Comparison of ENCODE assay signal across 13 cellular contexts in the genomic region with DNA sequence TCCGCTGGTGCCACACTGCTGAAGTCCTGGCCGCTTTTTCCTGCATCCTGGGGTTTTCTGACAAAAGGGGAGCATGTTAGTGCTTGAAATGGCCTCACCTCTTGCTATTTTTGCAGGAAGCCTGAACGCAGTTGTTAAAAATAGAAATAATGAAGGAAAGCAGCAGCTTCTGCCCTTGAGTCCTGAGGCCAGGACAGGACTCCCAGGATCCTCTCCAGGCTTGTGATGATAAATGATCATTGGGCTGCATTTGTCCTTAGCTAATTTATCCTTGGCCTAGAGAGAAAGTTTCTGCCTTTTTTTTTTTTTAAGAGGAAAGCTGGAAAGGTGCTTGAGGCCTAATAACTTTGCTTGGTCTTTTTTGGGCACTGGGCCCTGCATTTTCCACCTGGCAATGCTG. TPM values are rescaled to one million over a fixed set of nuclear protein-coding genes. Genes with fewer than 3 reads are reported as not detected.
DNase-seq lines count a peak whose midpoint lies in the region; ATAC-seq and TF ChIP-seq lines count a peak whose summit lies in the region.
"Had no signal": no experiment of that assay in that cellular context is flagged by ENCODE, and none has a peak within 500 bp of the region (broad histone marks: within the 10 kb centered on the region; RNA-seq: fewer than 3 reads in every experiment).

No MANE protein-coding gene starts in this region.

- H3K36me3 ChIP-seq in heart right ventricle (no peaks in the 10 kb centered on the region), esophagus muscularis mucosa (no peaks in the 10 kb centered on the region), rectal smooth muscle tissue (ENCODE audit: control insufficient read depth, insufficient read depth, low read length) (no peaks in the 10 kb centered on the region), GM23248 (ENCODE audit: low read depth) (no peaks in the 10 kb centered on the region)
- no peaks in the 10 kb centered on the region for H3K36me3 ChIP-seq in CD4-positive, alpha-beta memory T cell (ENCODE audit: insufficient read depth, low read length)

- peaks cover 3 to 15% of the 10 kb centered on the region in 2 donors for H3K27me3 Mint-ChIP-seq in CD4-positive, alpha-beta memory T cell

- no peaks in the 10 kb centered on the region for H4K20me1 ChIP-seq in GM23248 (ENCODE audit: insufficient read depth)

- no peaks in the 10 kb centered on the region for H3F3A ChIP-seq in GM23248 (ENCODE audit: insufficient read depth)

- H3K4me3 ChIP-seq in heart right ventricle (no peak overlapping the region), esophagus muscularis mucosa (no peak overlapping the region), rectal smooth muscle tissue (ENCODE audit: low read length) (no peak overlapping the region), GM23248 (no peak overlapping the region)
- H3K4me3 ChIP-seq in CD4-positive, alpha-beta memory T cell (ENCODE audit: low read length in 2 of 2) = no peak overlapping the region

- CTCF ChIA-PET in CD4-positive, alpha-beta memory T cell (lab: Charles Lee; ENCODE audit: partially characterized antibody) = no interaction called here

- H3K27me3 ChIP-seq in heart right ventricle (no peaks in the 10 kb centered on the region), esophagus muscularis mucosa (no peaks in the 10 kb centered on the region), rectal smooth muscle tissue (ENCODE audit: control insufficient read depth, insufficient read depth, low read length) (no peaks in the 10 kb centered on the region), GM23248 (replicated peaks; ENCODE audit: insufficient read depth) (no peaks in the 10 kb centered on the region)
- no peaks in the 10 kb centered on the region for H3K27me3 ChIP-seq in CD4-positive, alpha-beta memory T cell (ENCODE audit: insufficient read depth, low read length)

- WGBS in heart right ventricle, 2 donors = 65 to 76% methylated on average over 3 of the region's 3 CpGs
- WGBS in esophagus muscularis mucosa = 58% methylated on average over 3 of the region's 3 CpGs
- 91 to 93% methylated on average over 3 of the region's 3 CpGs for WGBS in GM23248 (ENCODE audit: low coverage in 1 of 2, low lambda C conversion rate in 2 of 2, missing lambda C conversion rate in 2 of 2), 2 experiments

- H3K9ac ChIP-seq in rectal smooth muscle tissue (ENCODE audit: low read length) (no peak overlapping the region), GM23248 (no peak overlapping the region)

- DNase-seq in heart right ventricle (no peak), left cardiac atrium (no peak), esophagus muscularis mucosa (ENCODE audit: extremely low spot score) (no peak), GM23248 (no peak)
- DNase-seq in CD4-positive, alpha-beta memory T cell = no peak
- DNase-seq: C1 segment of cervical spinal cord; CD4-positive, alpha-beta T cell; DMS79 treated with DMSO at 0.1 percent for 48 hours; EL had no signal

- H3K36me3 Mint-ChIP-seq in CD4-positive, alpha-beta memory T cell = no peaks in the 10 kb centered on the region

- no peaks in the 10 kb centered on the region for H3K9me2 ChIP-seq in GM23248 (ENCODE audit: insufficient read depth)

- peaks cover 0 to 2% (median 0%) of the 10 kb centered on the region in 8 donors for H3K9me3 Mint-ChIP-seq in CD4-positive, alpha-beta memory T cell
- H3K9me3 Mint-ChIP-seq: CD4-positive, alpha-beta T cell had no signal

- TF ChIP-seq CTCF in heart right ventricle (IDR thresholded peaks at IDR 0.05) (no peak), esophagus muscularis mucosa (IDR thresholded peaks at IDR 0.05) (no peak)

- no peak overlapping the region for H3K27ac Mint-ChIP-seq in CD4-positive, alpha-beta memory T cell
- H3K27ac Mint-ChIP-seq: B cell; CD4-positive, alpha-beta T cell had no signal

- peaks cover 0 to 18% (median 7%) of the 10 kb centered on the region in 9 donors for H3K4me1 ChIP-seq in heart right ventricle
- H3K4me1 ChIP-seq in esophagus muscularis mucosa = peaks cover 10 to 28% (median 24%) of the 10 kb centered on the region in 4 donors
- peaks cover 10% of the 10 kb centered on the region for H3K4me1 ChIP-seq in rectal smooth muscle tissue (ENCODE audit: control insufficient read depth, insufficient read depth, low read length)
- H3K4me1 ChIP-seq in CD4-positive, alpha-beta memory T cell (ENCODE audit: insufficient read depth, low read length) = no peaks in the 10 kb centered on the region
- no peaks in the 10 kb centered on the region for H3K4me1 ChIP-seq in GM23248 (ENCODE audit: insufficient read depth)

- TF ChIP-seq EP300 in esophagus muscularis mucosa (IDR thresholded peaks at IDR 0.05) = no peak

- no peak overlapping the region for H2AFZ ChIP-seq in GM23248

- H3K4me2 ChIP-seq in GM23248 (ENCODE audit: unreplicated experiment) = no peak overlapping the region

- no peaks in the 10 kb centered on the region for H3K79me2 ChIP-seq in GM23248 (ENCODE audit: insufficient read depth)

- POLR2A ChIA-PET in CD4-positive, alpha-beta memory T cell (lab: Charles Lee; ENCODE audit: partially characterized antibody) = interaction anchor here (0.6 kb wide), 1 partner anchor 485 kb away, joined by 4 read pairs; no protein-coding TSS in a partner anchor

- H3K4me1 Mint-ChIP-seq in CD4-positive, alpha-beta memory T cell = no peaks in the 10 kb centered on the region
- H3K4me1 Mint-ChIP-seq: B cell had no signal

- ATAC-seq in heart right ventricle = no peak
- no peak for ATAC-seq in left cardiac atrium
- no peak for ATAC-seq in GM18858 (IDR thresholded peaks at IDR 0.05; ENCODE audit: unreplicated experiment)

- in situ Hi-C loops in GM23248 (cut with MboI) = no loop called here

- H3K9me3 ChIP-seq in heart right ventricle = no peaks in the 10 kb centered on the region
- no peaks in the 10 kb centered on the region for H3K9me3 ChIP-seq in esophagus muscularis mucosa
- H3K9me3 ChIP-seq in CD4-positive, alpha-beta memory T cell (ENCODE audit: control insufficient read depth in 1 of 2, low read length in 2 of 2) = no peaks in the 10 kb centered on the region
- H3K9me3 ChIP-seq in GM23248 (ENCODE audit: low read depth) = no peaks in the 10 kb centered on the region

- H3K27ac ChIP-seq in heart right ventricle (peak overlapping the region in 6 of 10 donors; percentile 12 to 53 (median 14)), esophagus muscularis mucosa (replicated peaks in 1 of 4) (peak overlapping the region; percentile 67 to 80 (median 74)), rectal smooth muscle tissue (ENCODE audit: low read depth, low read length) (peak overlapping the region; percentile 56), GM23248 (no peak overlapping the region)
- no peak overlapping the region for H3K27ac ChIP-seq in CD4-positive, alpha-beta memory T cell (ENCODE audit: low read depth, low read length)
- H3K27ac ChIP-seq: HL-60 had no signal

- no peak overlapping the region for H3K4me3 Mint-ChIP-seq in CD4-positive, alpha-beta memory T cell
- H3K4me3 Mint-ChIP-seq: B cell; CD4-positive, alpha-beta T cell had no signal

- TF ChIP-seq POLR2A in esophagus muscularis mucosa (IDR thresholded peaks at IDR 0.05; ENCODE audit: low read depth) = no peak

- intact Hi-C loops in heart right ventricle (cut with DNase I) (no loop called here), left cardiac atrium (cut with DNase I) (no loop called here), esophagus muscularis mucosa (cut with DNase I) (no loop called here)
- intact Hi-C loops in CD4-positive, alpha-beta memory T cell (cut with micrococcal nuclease) = no loop called here

RNA-seq across cellular contexts. Expression of a gene that starts 17.7 kb away (rescaled TPM):
- 10 to 100 TPM; 12.4 to 59.8 (median 19.2) TPM for total RNA-seq in heart right ventricle
- 10 to 100 TPM; 12.7 to 24.0 TPM for polyA plus RNA-seq in heart right ventricle
- 10 to 100 TPM; 30.7 to 62.5 TPM for total RNA-seq in left cardiac atrium
- 10 to 100 TPM; 46.5 to 79.2 (median 69.8) TPM for total RNA-seq in esophagus muscularis mucosa
- total RNA-seq in CD4-positive, alpha-beta memory T cell = 1 to 10 TPM; 4.7 to 7.8 TPM
- not detected for polyA plus RNA-seq in CD4-positive, alpha-beta memory T cell
- 63.8 and 64.1 TPM in 2 replicates for total RNA-seq in GM23248 (2014; rRNA removed; shearing (Covaris generic))
- 13.5 and 13.8 TPM in 2 replicates for polyA plus RNA-seq in GM23248 (2016; fragmentation: Nextera tagmentation; extraction: Ambion mirVana)

Comparison
In these comparisons a context has a peak if more than half of its experiments do, and no peak if none do; other contexts are left out.
1. H3K27ac ChIP-seq: peak in heart right ventricle (6 of 10), esophagus muscularis mucosa (4 of 4) and rectal smooth muscle tissue (single experiment); none in CD4-positive, alpha-beta memory T cell (single experiment) and GM23248 (single experiment).